Comparison of ENCODE assay signal across 9 cellular contexts in genomic region chr3:126524429-126524988, GRCh38. TPM values are rescaled to one million over a fixed set of nuclear protein-coding genes. Genes with fewer than 3 reads are reported as not detected.
A peak's percentile ranks its signal among the peaks of the same experiment; 100 is the strongest.
DNase-seq lines count a peak whose midpoint lies in the region; ATAC-seq and TF ChIP-seq lines count a peak whose summit lies in the region.
"Had no signal": no experiment of that assay in that cellular context is flagged by ENCODE, and none has a peak within 500 bp of the region (broad histone marks: within the 10 kb centered on the region; RNA-seq: fewer than 3 reads in every experiment).

No MANE protein-coding gene starts in this region.

- H3K27me3 Mint-ChIP-seq in Caco-2 (ENCODE audit: insufficient read depth, unreplicated experiment) (no peaks in the 10 kb centered on the region), glutamatergic neuron (ENCODE audit: unreplicated experiment) (peaks cover 10% of the 10 kb centered on the region)

- H3K4me2 ChIP-seq in parathyroid adenoma (ENCODE audit: low read length) = peak overlapping the region; percentile 74

- no peak overlapping the region for H3K27ac ChIP-seq in parathyroid adenoma

- peak overlapping the region; percentile 2 for H2AFZ ChIP-seq in parathyroid adenoma

- POLR2A ChIA-PET in Caco-2 (lab: Charles Lee) (no interaction called here), GM10248 (lab: Yijun Ruan, JAX) (no interaction called here)

- H3K36me3 ChIP-seq in Caco-2 (ENCODE audit: control insufficient read depth, insufficient read depth, low read length) (peaks cover 1% of the 10 kb centered on the region), parathyroid adenoma (ENCODE audit: control insufficient read depth, insufficient read depth, low read length) (no peaks in the 10 kb centered on the region)

- ATAC-seq in HG03342 (IDR thresholded peaks at IDR 0.05; ENCODE audit: unreplicated experiment) = no peak

- H3K4me3 ChIP-seq in Caco-2 (ENCODE audit: low read depth, low read length) (peak overlapping the region; percentile 67), parathyroid adenoma (ENCODE audit: low read depth, low read length) (no peak overlapping the region)

- H3K36me3 Mint-ChIP-seq in Caco-2 (ENCODE audit: insufficient read depth, unreplicated experiment) (no peaks in the 10 kb centered on the region), glutamatergic neuron (ENCODE audit: unreplicated experiment) (no peaks in the 10 kb centered on the region)

- peaks cover 25% of the 10 kb centered on the region for H3K4me1 Mint-ChIP-seq in Caco-2 (ENCODE audit: low read depth, unreplicated experiment)
- H3K4me1 Mint-ChIP-seq in glutamatergic neuron (ENCODE audit: low read depth, unreplicated experiment) = peaks cover 8% of the 10 kb centered on the region

- H3K79me2 ChIP-seq in parathyroid adenoma = no peaks in the 10 kb centered on the region

- H3K9me3 ChIP-seq in Caco-2 (no peaks in the 10 kb centered on the region), parathyroid adenoma (ENCODE audit: control insufficient read depth, low read length) (no peaks in the 10 kb centered on the region)

- TF ChIP-seq CTCF in Caco-2 (IDR thresholded peaks at IDR 0.05; ENCODE audit: insufficient read depth in 1 of 2, low read depth in 1 of 2, low read length in 1 of 2, severe bottlenecking in 1 of 2, unreplicated experiment in 1 of 2) (peak; percentile 21 to 30), glutamatergic neuron (IDR thresholded peaks at IDR 0.05; ENCODE audit: partially characterized antibody, unreplicated experiment) (no peak), parathyroid adenoma (IDR thresholded peaks at IDR 0.05) (no peak), GM10248 (IDR thresholded peaks at IDR 0.05; ENCODE audit: control extremely low read depth, extremely low read depth, low read depth, missing control alignments) (no peak)

- H3K9ac ChIP-seq in parathyroid adenoma = no peak overlapping the region

- H3K4me3 Mint-ChIP-seq in Caco-2 (ENCODE audit: unreplicated experiment) (peak overlapping the region; percentile 75), glutamatergic neuron (ENCODE audit: unreplicated experiment) (peak overlapping the region; percentile 68)

- no peaks in the 10 kb centered on the region for H3K27me3 ChIP-seq in Caco-2 (replicated peaks; ENCODE audit: control insufficient read depth, insufficient read depth, low read length)
- peaks cover 3% of the 10 kb centered on the region for H3K27me3 ChIP-seq in parathyroid adenoma (ENCODE audit: control insufficient read depth, insufficient read depth, low read length)

- TSS peak; percentile 23 for BruUV-seq in Caco-2 (replicated peaks; lab: Mats Ljungman, UMichigan)

- H3K4me1 ChIP-seq in Caco-2 = peaks cover 46% of the 10 kb centered on the region
- H3K4me1 ChIP-seq in parathyroid adenoma = peaks cover 5% of the 10 kb centered on the region

- CTCF ChIA-PET in Caco-2 (lab: Charles Lee) (no interaction called here), GM10248 (lab: Yijun Ruan, JAX) (no interaction called here)

- no peak overlapping the region for H3K27ac Mint-ChIP-seq in Caco-2 (ENCODE audit: unreplicated experiment)
- H3K27ac Mint-ChIP-seq in glutamatergic neuron (ENCODE audit: unreplicated experiment) = no peak overlapping the region

- intact Hi-C loops in Caco-2 (cut with micrococcal nuclease; ENCODE audit: unreplicated experiment) = loop anchor here (10.0 kb wide), 1 partner anchor 130 kb away; the partner anchor contains the start of gene TXNRD3

- no peaks in the 10 kb centered on the region for H3K9me3 Mint-ChIP-seq in Caco-2 (ENCODE audit: unreplicated experiment)
- peaks cover 2% of the 10 kb centered on the region for H3K9me3 Mint-ChIP-seq in glutamatergic neuron (ENCODE audit: unreplicated experiment)

- DNase-seq in Caco-2 (peak in 1 of 2 experiments; percentile 67), NOMO-1 treated with DMSO at 0.1 percent for 48 hours (lab: John Stamatoyannopoulos, UW; ENCODE audit: unreplicated experiment) (peak; percentile 45), glutamatergic neuron (no peak), GM10248 (ENCODE audit: extremely low spot score) (no peak), NCI-H2196 treated with DMSO at 0.1 percent for 48 hours (lab: John Stamatoyannopoulos, UW; ENCODE audit: unreplicated experiment) (no peak), NCI-H1436 (lab: John Stamatoyannopoulos, UW) (no peak)
- DNase-seq: NCI-H446 treated with DMSO at 0.1 percent for 48 hours had no signal

RNA-seq across cellular contexts. Expression of gene CHST13, which starts 0.6 kb away (rescaled TPM):
- total RNA-seq in Caco-2 (2022) = 17.0 and 25.3 TPM in 2 replicates
- total RNA-seq in glutamatergic neuron (ENCODE audit: unreplicated experiment) = not detected

RNA-seq across cellular contexts. Expression of gene UROC1, which starts 6.9 kb away (rescaled TPM):
- total RNA-seq in Caco-2 (2022) = not detected in 2 replicates
- not detected for total RNA-seq in glutamatergic neuron (ENCODE audit: unreplicated experiment)

RNA-seq across cellular contexts. Expression of gene C3orf22, which starts 34.2 kb away (rescaled TPM):
- total RNA-seq in Caco-2 (2022) (not detected in 2 replicates), glutamatergic neuron (ENCODE audit: unreplicated experiment) (not detected)

RNA-seq across cellular contexts. Expression of gene ZXDC, which starts 48.8 kb away (rescaled TPM):
- total RNA-seq in Caco-2 (2022) (28.1 and 28.7 TPM in 2 replicates), glutamatergic neuron (ENCODE audit: unreplicated experiment) (39.5 TPM)

Comparison
In these comparisons a context has a peak if more than half of its experiments do, and no peak if none do; other contexts are left out.
1. CTCF ChIP-seq: peak in Caco-2 (2 of 2); none in glutamatergic neuron (single experiment), parathyroid adenoma (single experiment) and GM10248 (single experiment).
2. RNA of gene CHST13, which starts 0.6 kb away (total RNA-seq): 17.0 to 25.3 TPM in Caco-2; not detected in glutamatergic neuron (single experiment); every median in the first group is over 10 times any median in the second.